Comparison of ENCODE assay signal across 25 cellular contexts in genomic region chr12:40034712-40035111, GRCh38.
"Had no signal": no experiment of that assay in that cellular context is flagged by ENCODE, and none has a peak within 500 bp of the region (broad histone marks: within the 10 kb centered on the region; RNA-seq: fewer than 3 reads in every experiment).

No MANE protein-coding gene starts in this region.

- H3K9me3 Mint-ChIP-seq: activated B cell treated with CpG ODN at 0.5 μM for 24 hours; activated CD4-positive, alpha-beta T cell treated with anti-CD3 and anti-CD28 coated beads, Interleukin-2, amount 10 ng/mL, durations not matched to agents 24 days and 14 days; activated naive CD4-positive, alpha-beta T cell treated with anti-CD3 and anti-CD28 coated beads, Interleukin-2, amount 50 U/mL, for 72 hours; activated naive CD8-positive, alpha-beta T cell treated with anti-CD3 and anti-CD28 coated beads, Interleukin-2, amount 50 U/mL, for 24 hours; activated T-cell treated with anti-CD3 and anti-CD28 coated beads, Interleukin-2, amount 50 U/mL, for 24 hours; activated T-helper 1 cell treated with anti-CD3 and anti-CD28 coated beads, Interleukin-12 subunit alpha, Interleukin-12 subunit beta, Interleukin-2, Interleukin-4 antibody, amounts not matched to agents 30 ng/mL and 10 ng/mL and 1 ng/mL, durations not matched to agents 14 hours and 24 hours and 36 hours had no signal

- H3K36me3 ChIP-seq: MG63 had no signal

- H3K4me3 Mint-ChIP-seq: activated B cell treated with CpG ODN at 0.5 μM for 24 hours; activated CD4-positive, alpha-beta T cell treated with anti-CD3 and anti-CD28 coated beads, Interleukin-2, amount 10 ng/mL, durations not matched to agents 24 days and 14 days; activated CD8-positive, alpha-beta memory T cell treated with anti-CD3 and anti-CD28 coated beads, Interleukin-2, amount 10 ng/mL, durations not matched to agents 7 days and 5 days; activated naive CD8-positive, alpha-beta T cell treated with anti-CD3 and anti-CD28 coated beads, Interleukin-2, amount 50 U/mL, for 24 hours; activated T-cell treated with anti-CD3 and anti-CD28 coated beads, Interleukin-2, amount 50 U/mL, for 24 hours; activated T-helper 1 cell treated with anti-CD3 and anti-CD28 coated beads, Interleukin-12 subunit alpha, Interleukin-12 subunit beta, Interleukin-2, Interleukin-4 antibody, amounts not matched to agents 30 ng/mL and 10 ng/mL and 1 ng/mL, durations not matched to agents 14 hours and 24 hours and 36 hours; T-helper 17 cell had no signal

- H3K9me3 ChIP-seq: MG63 had no signal

- H3K27ac Mint-ChIP-seq: activated B cell treated with CpG ODN at 0.5 μM for 24 hours; activated CD4-positive, alpha-beta T cell treated with anti-CD3 and anti-CD28 coated beads, Interleukin-2, amount 10 ng/mL, durations not matched to agents 24 days and 14 days; activated CD8-positive, alpha-beta memory T cell treated with anti-CD3 and anti-CD28 coated beads, Interleukin-2, amount 10 ng/mL, durations not matched to agents 7 days and 5 days; activated naive CD4-positive, alpha-beta T cell treated with anti-CD3 and anti-CD28 coated beads, Interleukin-2, amount 50 U/mL, for 72 hours; activated naive CD8-positive, alpha-beta T cell treated with anti-CD3 and anti-CD28 coated beads, Interleukin-2, amount 50 U/mL, for 24 hours; activated T-cell treated with anti-CD3 and anti-CD28 coated beads, Interleukin-2, amount 50 U/mL, for 24 hours; activated T-helper 1 cell treated with anti-CD3 and anti-CD28 coated beads, Interleukin-12 subunit alpha, Interleukin-12 subunit beta, Interleukin-2, Interleukin-4 antibody, amounts not matched to agents 30 ng/mL and 10 ng/mL and 1 ng/mL, durations not matched to agents 14 hours and 24 hours and 36 hours; T-helper 17 cell had no signal

- DNase-seq: activated B cell treated with CpG ODN at 0.5 μM for 24 hours; activated CD4-positive, alpha-beta T cell treated with anti-CD3 and anti-CD28 coated beads for 1 hour; activated CD4-positive, alpha-beta T cell treated with anti-CD3 and anti-CD28 coated beads, Interleukin-2, amount 10 ng/mL, durations not matched to agents 24 days and 14 days; activated CD4-positive, alpha-beta T cell treated with anti-CD3 and anti-CD28 coated beads, Interleukin-2, amount 50 U/mL, for 48 hours; activated CD8-positive, alpha-beta memory T cell treated with anti-CD3 and anti-CD28 coated beads, Interleukin-2, amount 10 ng/mL, durations not matched to agents 7 days and 5 days; activated effector memory CD4-positive, alpha-beta T cell treated with Interleukin-2 at 50 U/mL for 16 hours; activated naive CD4-positive, alpha-beta T cell; activated naive CD8-positive, alpha-beta T cell treated with anti-CD3 and anti-CD28 coated beads, Interleukin-2, amount 50 U/mL, for 24 hours; activated T-cell treated with anti-CD3 and anti-CD28 coated beads, Interleukin-2, amount 50 U/mL, for 24 hours; amygdala; cerebellar nuclear complex; MG63; NCI-H1105; NCI-H146; NCI-H187 treated with DMSO at 0.1 percent for 48 hours; NCI-H2081 treated with DMSO at 0.1 percent for 48 hours; NCI-H2227 treated with DMSO at 0.1 percent for 48 hours; NCI-H446 treated with DMSO at 0.1 percent for 48 hours; NCI-H524 treated with DMSO at 0.1 percent for 48 hours; NCI-H82; SHP77 treated with DMSO at 0.1 percent for 48 hours; T-helper 17 cell; T-helper 9 cell had no signal

- H3K27me3 ChIP-seq: MG63 had no signal

- H3K27me3 Mint-ChIP-seq: activated B cell treated with CpG ODN at 0.5 μM for 24 hours; activated CD4-positive, alpha-beta T cell treated with anti-CD3 and anti-CD28 coated beads, Interleukin-2, amount 10 ng/mL, durations not matched to agents 24 days and 14 days; activated CD8-positive, alpha-beta memory T cell treated with anti-CD3 and anti-CD28 coated beads, Interleukin-2, amount 10 ng/mL, durations not matched to agents 7 days and 5 days; activated naive CD8-positive, alpha-beta T cell treated with anti-CD3 and anti-CD28 coated beads, Interleukin-2, amount 50 U/mL, for 24 hours; activated T-cell treated with anti-CD3 and anti-CD28 coated beads, Interleukin-2, amount 50 U/mL, for 24 hours; T-helper 17 cell had no signal

- ATAC-seq: activated CD8-positive, alpha-beta memory T cell treated with anti-CD3 and anti-CD28 coated beads, Interleukin-2, amount 10 ng/mL, durations not matched to agents 7 days and 5 days; activated naive CD4-positive, alpha-beta T cell treated with anti-CD3 and anti-CD28 coated beads, Interleukin-2, amount 50 U/mL, for 72 hours; activated naive CD8-positive, alpha-beta T cell treated with anti-CD3 and anti-CD28 coated beads, Interleukin-2, amount 50 U/mL, for 24 hours; T-helper 17 cell had no signal

- H3K36me3 Mint-ChIP-seq: activated CD8-positive, alpha-beta memory T cell treated with anti-CD3 and anti-CD28 coated beads, Interleukin-2, amount 10 ng/mL, durations not matched to agents 7 days and 5 days; activated naive CD4-positive, alpha-beta T cell treated with anti-CD3 and anti-CD28 coated beads, Interleukin-2, amount 50 U/mL, for 72 hours had no signal

- H3K4me3 ChIP-seq: MG63 had no signal
